1 cellular context compared by ENCODE assay signal in the genomic region with DNA sequence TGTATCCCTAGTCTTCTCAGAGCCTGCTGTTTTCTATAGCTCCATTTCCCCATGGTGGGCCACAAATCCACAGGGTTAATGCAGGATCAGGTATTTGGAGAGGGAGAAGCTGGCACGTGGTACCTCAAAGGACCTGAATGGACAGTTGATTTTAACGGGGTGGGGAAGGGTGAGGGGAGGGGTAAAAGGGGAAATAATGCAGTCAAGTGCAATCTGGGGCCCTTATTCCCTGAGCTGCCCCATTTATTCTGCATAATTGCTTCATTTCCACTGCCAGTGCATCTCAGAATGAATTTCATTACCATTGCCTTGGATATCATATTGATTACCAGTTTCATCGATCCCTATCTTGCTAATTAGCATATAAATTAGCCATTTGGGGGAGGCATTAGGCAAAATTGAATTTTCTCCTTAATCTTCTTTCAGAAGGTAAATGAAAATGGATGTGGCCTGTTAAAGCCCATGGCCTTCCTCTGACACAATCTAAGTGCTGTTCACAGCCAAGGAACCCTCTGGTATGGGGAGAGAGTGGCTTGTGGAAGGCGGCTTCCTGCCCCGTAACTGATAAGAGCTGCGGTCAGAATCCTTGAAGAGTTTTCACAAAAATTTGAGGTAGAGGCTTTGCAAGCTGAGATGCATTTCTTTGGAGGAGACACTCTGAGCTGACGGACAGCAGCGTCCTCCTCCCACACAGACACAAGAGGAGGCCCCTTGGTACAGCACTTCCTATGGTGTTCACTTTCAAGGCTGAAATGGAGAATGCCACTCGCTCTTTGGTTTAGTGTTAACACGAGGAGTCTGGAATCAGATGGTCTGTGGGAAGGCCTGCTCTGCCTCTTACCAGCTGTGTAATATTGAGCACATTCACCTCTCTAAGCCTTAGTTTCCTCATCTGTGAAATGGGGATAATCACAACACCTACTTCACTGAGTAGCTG.
A peak's percentile ranks its signal among the peaks of the same experiment; 100 is the strongest.
TF ChIP-seq lines count a peak whose summit lies in the region.

No MANE protein-coding gene starts in this region.

TF ChIP-seq in K562, 482 proteins besides CTCF, POLR2A, EP300 and RAD21 (continued from another document and continues in another):
- TF ChIP-seq, protein P1, sequence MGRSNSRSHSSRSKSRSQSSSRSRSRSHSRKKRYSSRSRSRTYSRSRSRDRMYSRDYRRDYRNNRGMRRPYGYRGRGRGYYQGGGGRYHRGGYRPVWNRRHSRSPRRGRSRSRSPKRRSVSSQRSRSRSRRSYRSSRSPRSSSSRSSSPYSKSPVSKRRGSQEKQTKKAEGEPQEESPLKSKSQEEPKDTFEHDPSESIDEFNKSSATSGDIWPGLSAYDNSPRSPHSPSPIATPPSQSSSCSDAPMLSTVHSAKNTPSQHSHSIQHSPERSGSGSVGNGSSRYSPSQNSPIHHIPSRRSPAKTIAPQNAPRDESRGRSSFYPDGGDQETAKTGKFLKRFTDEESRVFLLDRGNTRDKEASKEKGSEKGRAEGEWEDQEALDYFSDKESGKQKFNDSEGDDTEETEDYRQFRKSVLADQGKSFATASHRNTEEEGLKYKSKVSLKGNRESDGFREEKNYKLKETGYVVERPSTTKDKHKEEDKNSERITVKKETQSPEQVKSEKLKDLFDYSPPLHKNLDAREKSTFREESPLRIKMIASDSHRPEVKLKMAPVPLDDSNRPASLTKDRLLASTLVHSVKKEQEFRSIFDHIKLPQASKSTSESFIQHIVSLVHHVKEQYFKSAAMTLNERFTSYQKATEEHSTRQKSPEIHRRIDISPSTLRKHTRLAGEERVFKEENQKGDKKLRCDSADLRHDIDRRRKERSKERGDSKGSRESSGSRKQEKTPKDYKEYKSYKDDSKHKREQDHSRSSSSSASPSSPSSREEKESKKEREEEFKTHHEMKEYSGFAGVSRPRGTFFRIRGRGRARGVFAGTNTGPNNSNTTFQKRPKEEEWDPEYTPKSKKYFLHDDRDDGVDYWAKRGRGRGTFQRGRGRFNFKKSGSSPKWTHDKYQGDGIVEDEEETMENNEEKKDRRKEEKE (IDR thresholded peaks at IDR 0.05; ENCODE audit: borderline replicate concordance in 1 of 2, control insufficient read depth in 1 of 2, low read depth in 2 of 2, low read length in 1 of 2), result no peak; a peak in 1 of 4 replicates
- no peak for TF ChIP-seq BRF1 (IDR thresholded peaks at IDR 0.05; ENCODE audit: borderline replicate concordance, extremely low read depth, insufficient read length)
- no peak for TF ChIP-seq NUFIP1 (IDR thresholded peaks at IDR 0.05; ENCODE audit: partially characterized antibody)
- TF ChIP-seq EZH2 (IDR thresholded peaks at IDR 0.05; ENCODE audit: borderline replicate concordance, low read depth, low read length), result no peak
- no peak for TF ChIP-seq ZNF668 (CRISPR knock-in tag; IDR thresholded peaks at IDR 0.05)
- TF ChIP-seq KAT8 (IDR thresholded peaks at IDR 0.05; ENCODE audit: low read depth), result no peak
- no peak for TF ChIP-seq FOXM1 (IDR thresholded peaks at IDR 0.05; ENCODE audit: low read depth)
- TF ChIP-seq FOXM1 (CRISPR knock-in tag; IDR thresholded peaks at IDR 0.05; ENCODE audit: low read depth), result no peak
- no peak; the same call in 1 of the 2 replicates for TF ChIP-seq ZNF583 (CRISPR knock-in tag; IDR thresholded peaks at IDR 0.05)
- no peak for TF ChIP-seq HMG20B (CRISPR knock-in tag; IDR thresholded peaks at IDR 0.05)
- TF ChIP-seq, protein P2, sequence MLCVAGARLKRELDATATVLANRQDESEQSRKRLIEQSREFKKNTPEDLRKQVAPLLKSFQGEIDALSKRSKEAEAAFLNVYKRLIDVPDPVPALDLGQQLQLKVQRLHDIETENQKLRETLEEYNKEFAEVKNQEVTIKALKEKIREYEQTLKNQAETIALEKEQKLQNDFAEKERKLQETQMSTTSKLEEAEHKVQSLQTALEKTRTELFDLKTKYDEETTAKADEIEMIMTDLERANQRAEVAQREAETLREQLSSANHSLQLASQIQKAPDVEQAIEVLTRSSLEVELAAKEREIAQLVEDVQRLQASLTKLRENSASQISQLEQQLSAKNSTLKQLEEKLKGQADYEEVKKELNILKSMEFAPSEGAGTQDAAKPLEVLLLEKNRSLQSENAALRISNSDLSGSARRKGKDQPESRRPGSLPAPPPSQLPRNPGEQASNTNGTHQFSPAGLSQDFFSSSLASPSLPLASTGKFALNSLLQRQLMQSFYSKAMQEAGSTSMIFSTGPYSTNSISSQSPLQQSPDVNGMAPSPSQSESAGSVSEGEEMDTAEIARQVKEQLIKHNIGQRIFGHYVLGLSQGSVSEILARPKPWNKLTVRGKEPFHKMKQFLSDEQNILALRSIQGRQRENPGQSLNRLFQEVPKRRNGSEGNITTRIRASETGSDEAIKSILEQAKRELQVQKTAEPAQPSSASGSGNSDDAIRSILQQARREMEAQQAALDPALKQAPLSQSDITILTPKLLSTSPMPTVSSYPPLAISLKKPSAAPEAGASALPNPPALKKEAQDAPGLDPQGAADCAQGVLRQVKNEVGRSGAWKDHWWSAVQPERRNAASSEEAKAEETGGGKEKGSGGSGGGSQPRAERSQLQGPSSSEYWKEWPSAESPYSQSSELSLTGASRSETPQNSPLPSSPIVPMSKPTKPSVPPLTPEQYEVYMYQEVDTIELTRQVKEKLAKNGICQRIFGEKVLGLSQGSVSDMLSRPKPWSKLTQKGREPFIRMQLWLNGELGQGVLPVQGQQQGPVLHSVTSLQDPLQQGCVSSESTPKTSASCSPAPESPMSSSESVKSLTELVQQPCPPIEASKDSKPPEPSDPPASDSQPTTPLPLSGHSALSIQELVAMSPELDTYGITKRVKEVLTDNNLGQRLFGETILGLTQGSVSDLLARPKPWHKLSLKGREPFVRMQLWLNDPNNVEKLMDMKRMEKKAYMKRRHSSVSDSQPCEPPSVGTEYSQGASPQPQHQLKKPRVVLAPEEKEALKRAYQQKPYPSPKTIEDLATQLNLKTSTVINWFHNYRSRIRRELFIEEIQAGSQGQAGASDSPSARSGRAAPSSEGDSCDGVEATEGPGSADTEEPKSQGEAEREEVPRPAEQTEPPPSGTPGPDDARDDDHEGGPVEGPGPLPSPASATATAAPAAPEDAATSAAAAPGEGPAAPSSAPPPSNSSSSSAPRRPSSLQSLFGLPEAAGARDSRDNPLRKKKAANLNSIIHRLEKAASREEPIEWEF (CRISPR knock-in tag; IDR thresholded peaks at IDR 0.05), result peak; percentile 84; the same call in 1 of the 2 replicates
- TF ChIP-seq ZFP36 (IDR thresholded peaks at IDR 0.05; ENCODE audit: low read depth, low read length, partially characterized antibody), result peak; percentile 64
- no peak; the same call in 1 of the 2 replicates for TF ChIP-seq TAF7 (tag; IDR thresholded peaks at IDR 0.05)
- TF ChIP-seq, protein P3, sequence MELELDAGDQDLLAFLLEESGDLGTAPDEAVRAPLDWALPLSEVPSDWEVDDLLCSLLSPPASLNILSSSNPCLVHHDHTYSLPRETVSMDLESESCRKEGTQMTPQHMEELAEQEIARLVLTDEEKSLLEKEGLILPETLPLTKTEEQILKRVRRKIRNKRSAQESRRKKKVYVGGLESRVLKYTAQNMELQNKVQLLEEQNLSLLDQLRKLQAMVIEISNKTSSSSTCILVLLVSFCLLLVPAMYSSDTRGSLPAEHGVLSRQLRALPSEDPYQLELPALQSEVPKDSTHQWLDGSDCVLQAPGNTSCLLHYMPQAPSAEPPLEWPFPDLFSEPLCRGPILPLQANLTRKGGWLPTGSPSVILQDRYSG (tag; conservative IDR thresholded peaks at IDR 0.05; ENCODE audit: low read depth), result no peak
- TF ChIP-seq, protein P4, sequence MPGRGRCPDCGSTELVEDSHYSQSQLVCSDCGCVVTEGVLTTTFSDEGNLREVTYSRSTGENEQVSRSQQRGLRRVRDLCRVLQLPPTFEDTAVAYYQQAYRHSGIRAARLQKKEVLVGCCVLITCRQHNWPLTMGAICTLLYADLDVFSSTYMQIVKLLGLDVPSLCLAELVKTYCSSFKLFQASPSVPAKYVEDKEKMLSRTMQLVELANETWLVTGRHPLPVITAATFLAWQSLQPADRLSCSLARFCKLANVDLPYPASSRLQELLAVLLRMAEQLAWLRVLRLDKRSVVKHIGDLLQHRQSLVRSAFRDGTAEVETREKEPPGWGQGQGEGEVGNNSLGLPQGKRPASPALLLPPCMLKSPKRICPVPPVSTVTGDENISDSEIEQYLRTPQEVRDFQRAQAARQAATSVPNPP (IDR thresholded peaks at IDR 0.05; ENCODE audit: borderline replicate concordance, insufficient read depth, insufficient read length), result no peak
- TF ChIP-seq YY1 (IDR thresholded peaks at IDR 0.05; ENCODE audit: borderline replicate concordance in 1 of 3, control insufficient read depth in 1 of 3, extremely low read depth in 1 of 3, insufficient read depth in 3 of 3, insufficient read length in 1 of 3, insufficient replicate concordance in 2 of 3, low read depth in 1 of 3, low read length in 2 of 3), result no peak
- TF ChIP-seq JUNB (CRISPR knock-in tag; conservative IDR thresholded peaks at IDR 0.05), result no peak
- peak; percentile 76 for TF ChIP-seq KLF16 (IDR thresholded peaks at IDR 0.05)
- TF ChIP-seq CBX5 (IDR thresholded peaks at IDR 0.05; ENCODE audit: borderline replicate concordance, low read depth), result no peak
- peak; percentile 68 for TF ChIP-seq MEIS2 (IDR thresholded peaks at IDR 0.05; ENCODE audit: partially characterized antibody)
- TF ChIP-seq, protein P5, sequence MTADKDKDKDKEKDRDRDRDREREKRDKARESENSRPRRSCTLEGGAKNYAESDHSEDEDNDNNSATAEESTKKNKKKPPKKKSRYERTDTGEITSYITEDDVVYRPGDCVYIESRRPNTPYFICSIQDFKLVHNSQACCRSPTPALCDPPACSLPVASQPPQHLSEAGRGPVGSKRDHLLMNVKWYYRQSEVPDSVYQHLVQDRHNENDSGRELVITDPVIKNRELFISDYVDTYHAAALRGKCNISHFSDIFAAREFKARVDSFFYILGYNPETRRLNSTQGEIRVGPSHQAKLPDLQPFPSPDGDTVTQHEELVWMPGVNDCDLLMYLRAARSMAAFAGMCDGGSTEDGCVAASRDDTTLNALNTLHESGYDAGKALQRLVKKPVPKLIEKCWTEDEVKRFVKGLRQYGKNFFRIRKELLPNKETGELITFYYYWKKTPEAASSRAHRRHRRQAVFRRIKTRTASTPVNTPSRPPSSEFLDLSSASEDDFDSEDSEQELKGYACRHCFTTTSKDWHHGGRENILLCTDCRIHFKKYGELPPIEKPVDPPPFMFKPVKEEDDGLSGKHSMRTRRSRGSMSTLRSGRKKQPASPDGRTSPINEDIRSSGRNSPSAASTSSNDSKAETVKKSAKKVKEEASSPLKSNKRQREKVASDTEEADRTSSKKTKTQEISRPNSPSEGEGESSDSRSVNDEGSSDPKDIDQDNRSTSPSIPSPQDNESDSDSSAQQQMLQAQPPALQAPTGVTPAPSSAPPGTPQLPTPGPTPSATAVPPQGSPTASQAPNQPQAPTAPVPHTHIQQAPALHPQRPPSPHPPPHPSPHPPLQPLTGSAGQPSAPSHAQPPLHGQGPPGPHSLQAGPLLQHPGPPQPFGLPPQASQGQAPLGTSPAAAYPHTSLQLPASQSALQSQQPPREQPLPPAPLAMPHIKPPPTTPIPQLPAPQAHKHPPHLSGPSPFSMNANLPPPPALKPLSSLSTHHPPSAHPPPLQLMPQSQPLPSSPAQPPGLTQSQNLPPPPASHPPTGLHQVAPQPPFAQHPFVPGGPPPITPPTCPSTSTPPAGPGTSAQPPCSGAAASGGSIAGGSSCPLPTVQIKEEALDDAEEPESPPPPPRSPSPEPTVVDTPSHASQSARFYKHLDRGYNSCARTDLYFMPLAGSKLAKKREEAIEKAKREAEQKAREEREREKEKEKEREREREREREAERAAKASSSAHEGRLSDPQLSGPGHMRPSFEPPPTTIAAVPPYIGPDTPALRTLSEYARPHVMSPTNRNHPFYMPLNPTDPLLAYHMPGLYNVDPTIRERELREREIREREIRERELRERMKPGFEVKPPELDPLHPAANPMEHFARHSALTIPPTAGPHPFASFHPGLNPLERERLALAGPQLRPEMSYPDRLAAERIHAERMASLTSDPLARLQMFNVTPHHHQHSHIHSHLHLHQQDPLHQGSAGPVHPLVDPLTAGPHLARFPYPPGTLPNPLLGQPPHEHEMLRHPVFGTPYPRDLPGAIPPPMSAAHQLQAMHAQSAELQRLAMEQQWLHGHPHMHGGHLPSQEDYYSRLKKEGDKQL (CRISPR knock-in tag; IDR thresholded peaks at IDR 0.05; ENCODE audit: borderline replicate concordance), result no peak
- TF ChIP-seq ZNF143 (CRISPR knock-in tag; IDR thresholded peaks at IDR 0.05), result no peak
- no peak; the same call in 1 of the 2 replicates for TF ChIP-seq BHLHE40 (IDR thresholded peaks at IDR 0.05; ENCODE audit: low read length)
- TF ChIP-seq GABPB2 (CRISPR knock-in tag; conservative IDR thresholded peaks at IDR 0.05), result no peak
- TF ChIP-seq, protein P6, sequence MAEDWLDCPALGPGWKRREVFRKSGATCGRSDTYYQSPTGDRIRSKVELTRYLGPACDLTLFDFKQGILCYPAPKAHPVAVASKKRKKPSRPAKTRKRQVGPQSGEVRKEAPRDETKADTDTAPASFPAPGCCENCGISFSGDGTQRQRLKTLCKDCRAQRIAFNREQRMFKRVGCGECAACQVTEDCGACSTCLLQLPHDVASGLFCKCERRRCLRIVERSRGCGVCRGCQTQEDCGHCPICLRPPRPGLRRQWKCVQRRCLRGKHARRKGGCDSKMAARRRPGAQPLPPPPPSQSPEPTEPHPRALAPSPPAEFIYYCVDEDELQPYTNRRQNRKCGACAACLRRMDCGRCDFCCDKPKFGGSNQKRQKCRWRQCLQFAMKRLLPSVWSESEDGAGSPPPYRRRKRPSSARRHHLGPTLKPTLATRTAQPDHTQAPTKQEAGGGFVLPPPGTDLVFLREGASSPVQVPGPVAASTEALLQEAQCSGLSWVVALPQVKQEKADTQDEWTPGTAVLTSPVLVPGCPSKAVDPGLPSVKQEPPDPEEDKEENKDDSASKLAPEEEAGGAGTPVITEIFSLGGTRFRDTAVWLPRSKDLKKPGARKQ (CRISPR knock-in tag; IDR thresholded peaks at IDR 0.05), result no peak
- TF ChIP-seq RBM34 (IDR thresholded peaks at IDR 0.05; ENCODE audit: borderline replicate concordance, insufficient read depth, low read length), result no peak
- TF ChIP-seq, protein P7, sequence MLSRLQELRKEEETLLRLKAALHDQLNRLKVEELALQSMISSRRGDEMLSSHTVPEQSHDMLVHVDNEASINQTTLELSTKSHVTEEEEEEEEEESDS (CRISPR knock-in tag; IDR thresholded peaks at IDR 0.05), result no peak
- TF ChIP-seq ZNF780A (CRISPR knock-in tag; IDR thresholded peaks at IDR 0.05), result no peak
- no peak for TF ChIP-seq POLR2H (tag; IDR thresholded peaks at IDR 0.05; ENCODE audit: low read depth)
- TF ChIP-seq, protein P8, sequence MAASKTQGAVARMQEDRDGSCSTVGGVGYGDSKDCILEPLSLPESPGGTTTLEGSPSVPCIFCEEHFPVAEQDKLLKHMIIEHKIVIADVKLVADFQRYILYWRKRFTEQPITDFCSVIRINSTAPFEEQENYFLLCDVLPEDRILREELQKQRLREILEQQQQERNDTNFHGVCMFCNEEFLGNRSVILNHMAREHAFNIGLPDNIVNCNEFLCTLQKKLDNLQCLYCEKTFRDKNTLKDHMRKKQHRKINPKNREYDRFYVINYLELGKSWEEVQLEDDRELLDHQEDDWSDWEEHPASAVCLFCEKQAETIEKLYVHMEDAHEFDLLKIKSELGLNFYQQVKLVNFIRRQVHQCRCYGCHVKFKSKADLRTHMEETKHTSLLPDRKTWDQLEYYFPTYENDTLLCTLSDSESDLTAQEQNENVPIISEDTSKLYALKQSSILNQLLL (CRISPR knock-in tag; IDR thresholded peaks at IDR 0.05; ENCODE audit: borderline replicate concordance), result no peak
